ENCODE assay signal across 2 cellular contexts in genomic region chr2:240956935-240957655, GRCh38.
TF ChIP-seq lines count a peak whose summit lies in the region.

No MANE protein-coding gene starts in this region.

TF ChIP-seq in HepG2, 621 proteins besides CTCF, POLR2A, EP300 and RAD21:
- 0 out of 2 replicates have a peak, but pooled peaks have one; percentile 32 for TF ChIP-seq PCBP1 (IDR thresholded peaks at IDR 0.05; ENCODE audit: borderline replicate concordance, low read depth, low read length)
- peak; percentile 18; the same call in 1 of the 2 replicates for TF ChIP-seq TARDBP (CRISPR knock-in tag; IDR thresholded peaks at IDR 0.05)
- 0 out of 2 replicates have a peak, but pooled peaks have one; percentile 33 for TF ChIP-seq ZC3H13 (CRISPR knock-in tag; IDR thresholded peaks at IDR 0.05)
- peak; percentile 45; the same call in 1 of the 2 replicates for TF ChIP-seq NFIB (CRISPR knock-in tag; IDR thresholded peaks at IDR 0.05; ENCODE audit: borderline replicate concordance)
- no peak for TF ChIP-seq ZNF446 (CRISPR knock-in tag; IDR thresholded peaks at IDR 0.05)
- no peak for TF ChIP-seq NFE2L2 (IDR thresholded peaks at IDR 0.05; ENCODE audit: low read length)
- TF ChIP-seq CHCHD3 (CRISPR knock-in tag; IDR thresholded peaks at IDR 0.05), result peak; percentile 62; the same call in 1 of the 2 replicates

TF ChIP-seq in H1, 55 proteins besides CTCF, POLR2A, EP300 and RAD21:
- TF ChIP-seq SP2 (IDR thresholded peaks at IDR 0.05; ENCODE audit: low read length) (no peak), PHF8 (conservative IDR thresholded peaks at IDR 0.05; ENCODE audit: low read depth, low read length) (no peak), KDM1A (IDR thresholded peaks at IDR 0.05; ENCODE audit: borderline replicate concordance, low read length) (no peak), SRF (IDR thresholded peaks at IDR 0.05; ENCODE audit: low read depth, low read length) (no peak), CHD2 (IDR thresholded peaks at IDR 0.05; ENCODE audit: low read length) (no peak), GABPA (IDR thresholded peaks at IDR 0.05; ENCODE audit: borderline replicate concordance, insufficient read depth, low read length) (no peak), BACH1 (IDR thresholded peaks at IDR 0.05; ENCODE audit: low read length) (no peak), ASH2L (IDR thresholded peaks at IDR 0.05; ENCODE audit: low read length) (no peak)
- TF ChIP-seq, protein P1, sequence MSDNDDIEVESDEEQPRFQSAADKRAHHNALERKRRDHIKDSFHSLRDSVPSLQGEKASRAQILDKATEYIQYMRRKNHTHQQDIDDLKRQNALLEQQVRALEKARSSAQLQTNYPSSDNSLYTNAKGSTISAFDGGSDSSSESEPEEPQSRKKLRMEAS (IDR thresholded peaks at IDR 0.05), result no peak
TF ChIP-seq in H1: peak in this region for 0.
